Comparison of ENCODE assay signal across 1 cellular context in the genomic region with DNA sequence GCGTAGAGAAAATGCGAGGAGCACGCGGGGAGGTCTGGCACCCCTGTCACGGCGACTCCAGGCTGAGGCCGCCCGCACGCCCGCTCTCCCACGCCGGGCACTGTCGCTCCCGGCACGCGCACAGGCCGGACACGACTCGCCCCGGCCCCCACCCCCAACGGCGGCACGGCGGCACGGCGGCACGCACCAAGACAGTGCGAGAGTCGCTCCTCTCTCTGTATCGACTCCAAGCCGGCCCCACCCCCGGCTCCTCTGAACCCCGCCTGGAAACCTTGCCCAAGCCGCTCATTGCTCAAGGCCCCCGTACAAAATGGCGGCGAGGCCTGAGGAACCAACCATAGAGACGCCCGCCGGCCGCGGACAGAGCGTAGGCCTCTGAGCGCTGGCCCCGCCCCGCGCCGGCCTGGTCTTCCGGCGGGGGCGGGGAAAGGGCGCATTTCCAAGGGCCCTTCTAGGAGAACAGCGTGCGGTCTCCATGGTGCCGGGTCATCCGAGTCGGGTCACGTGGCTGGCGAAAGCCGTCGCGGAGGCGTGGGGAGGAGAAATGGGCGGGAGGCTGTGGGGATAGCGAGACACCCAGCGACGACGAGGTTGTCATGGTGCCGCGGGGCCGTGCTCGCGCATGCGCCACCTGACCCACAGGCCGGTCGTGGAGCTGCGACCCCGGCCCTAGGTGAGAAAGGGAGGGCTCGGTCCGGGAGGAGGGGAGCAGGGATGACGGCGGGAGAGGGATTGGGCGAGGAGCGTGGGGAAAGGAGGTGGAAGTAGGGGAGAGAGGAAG.
TF ChIP-seq lines count a peak whose summit lies in the region.

A gene with protein sequence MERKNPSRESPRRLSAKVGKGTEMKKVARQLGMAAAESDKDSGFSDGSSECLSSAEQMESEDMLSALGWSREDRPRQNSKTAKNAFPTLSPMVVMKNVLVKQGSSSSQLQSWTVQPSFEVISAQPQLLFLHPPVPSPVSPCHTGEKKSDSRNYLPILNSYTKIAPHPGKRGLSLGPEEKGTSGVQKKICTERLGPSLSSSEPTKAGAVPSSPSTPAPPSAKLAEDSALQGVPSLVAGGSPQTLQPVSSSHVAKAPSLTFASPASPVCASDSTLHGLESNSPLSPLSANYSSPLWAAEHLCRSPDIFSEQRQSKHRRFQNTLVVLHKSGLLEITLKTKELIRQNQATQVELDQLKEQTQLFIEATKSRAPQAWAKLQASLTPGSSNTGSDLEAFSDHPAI (plus strand): TSS at position 570 of the 781 bp plus-strand sequence. CDS start 7,451 bp downstream, outside the sequence.

TF ChIP-seq in K562, 482 proteins besides CTCF, POLR2A, EP300 and RAD21 (continued from another document and continues in another):
- TF ChIP-seq, protein P1, sequence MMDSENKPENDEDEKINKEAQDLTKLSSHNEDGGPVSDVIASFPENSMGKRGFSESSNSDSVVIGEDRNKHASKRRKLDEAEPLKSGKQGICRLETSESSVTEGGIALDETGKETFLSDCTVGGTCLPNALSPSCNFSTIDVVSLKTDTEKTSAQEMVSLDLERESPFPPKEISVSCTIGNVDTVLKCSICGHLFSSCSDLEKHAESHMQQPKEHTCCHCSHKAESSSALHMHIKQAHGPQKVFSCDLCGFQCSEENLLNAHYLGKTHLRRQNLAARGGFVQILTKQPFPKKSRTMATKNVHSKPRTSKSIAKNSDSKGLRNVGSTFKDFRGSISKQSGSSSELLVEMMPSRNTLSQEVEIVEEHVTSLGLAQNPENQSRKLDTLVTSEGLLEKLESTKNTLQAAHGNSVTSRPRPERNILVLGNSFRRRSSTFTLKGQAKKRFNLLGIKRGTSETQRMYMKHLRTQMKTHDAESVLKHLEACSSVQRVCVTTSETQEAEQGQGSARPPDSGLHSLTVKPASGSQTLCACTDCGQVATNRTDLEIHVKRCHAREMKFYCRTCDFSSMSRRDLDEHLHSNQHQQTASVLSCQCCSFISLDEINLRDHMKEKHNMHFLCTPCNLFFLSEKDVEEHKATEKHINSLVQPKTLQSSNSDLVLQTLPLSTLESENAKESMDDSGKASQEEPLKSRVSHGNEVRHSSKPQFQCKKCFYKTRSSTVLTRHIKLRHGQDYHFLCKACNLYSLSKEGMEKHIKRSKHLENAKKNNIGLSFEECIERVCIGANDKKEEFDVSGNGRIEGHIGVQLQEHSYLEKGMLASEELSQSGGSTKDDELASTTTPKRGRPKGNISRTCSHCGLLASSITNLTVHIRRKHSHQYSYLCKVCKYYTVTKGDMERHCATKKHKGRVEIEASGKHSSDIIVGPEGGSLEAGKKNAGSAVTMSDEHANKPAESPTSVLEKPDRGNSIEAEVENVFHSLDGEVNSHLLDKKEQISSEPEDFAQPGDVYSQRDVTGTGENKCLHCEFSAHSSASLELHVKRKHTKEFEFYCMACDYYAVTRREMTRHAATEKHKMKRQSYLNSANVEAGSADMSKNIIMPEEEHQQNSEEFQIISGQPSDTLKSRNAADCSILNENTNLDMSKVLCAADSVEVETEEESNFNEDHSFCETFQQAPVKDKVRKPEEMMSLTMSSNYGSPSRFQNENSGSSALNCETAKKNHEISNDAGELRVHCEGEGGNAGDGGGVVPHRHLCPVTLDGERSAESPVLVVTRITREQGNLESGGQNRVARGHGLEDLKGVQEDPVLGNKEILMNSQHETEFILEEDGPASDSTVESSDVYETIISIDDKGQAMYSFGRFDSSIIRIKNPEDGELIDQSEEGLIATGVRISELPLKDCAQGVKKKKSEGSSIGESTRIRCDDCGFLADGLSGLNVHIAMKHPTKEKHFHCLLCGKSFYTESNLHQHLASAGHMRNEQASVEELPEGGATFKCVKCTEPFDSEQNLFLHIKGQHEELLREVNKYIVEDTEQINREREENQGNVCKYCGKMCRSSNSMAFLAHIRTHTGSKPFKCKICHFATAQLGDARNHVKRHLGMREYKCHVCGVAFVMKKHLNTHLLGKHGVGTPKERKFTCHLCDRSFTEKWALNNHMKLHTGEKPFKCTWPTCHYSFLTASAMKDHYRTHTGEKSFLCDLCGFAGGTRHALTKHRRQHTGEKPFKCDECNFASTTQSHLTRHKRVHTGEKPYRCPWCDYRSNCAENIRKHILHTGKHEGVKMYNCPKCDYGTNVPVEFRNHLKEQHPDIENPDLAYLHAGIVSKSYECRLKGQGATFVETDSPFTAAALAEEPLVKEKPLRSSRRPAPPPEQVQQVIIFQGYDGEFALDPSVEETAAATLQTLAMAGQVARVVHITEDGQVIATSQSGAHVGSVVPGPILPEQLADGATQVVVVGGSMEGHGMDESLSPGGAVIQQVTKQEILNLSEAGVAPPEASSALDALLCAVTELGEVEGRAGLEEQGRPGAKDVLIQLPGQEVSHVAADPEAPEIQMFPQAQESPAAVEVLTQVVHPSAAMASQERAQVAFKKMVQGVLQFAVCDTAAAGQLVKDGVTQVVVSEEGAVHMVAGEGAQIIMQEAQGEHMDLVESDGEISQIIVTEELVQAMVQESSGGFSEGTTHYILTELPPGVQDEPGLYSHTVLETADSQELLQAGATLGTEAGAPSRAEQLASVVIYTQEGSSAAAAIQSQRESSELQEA (IDR thresholded peaks at IDR 0.05; ENCODE audit: low read depth), result 0 out of 2 replicates have a peak, but pooled peaks have one; percentile 63
- no peak for TF ChIP-seq NCOA4 (IDR thresholded peaks at IDR 0.05; ENCODE audit: partially characterized antibody)
- TF ChIP-seq TFAM (CRISPR knock-in tag; conservative IDR thresholded peaks at IDR 0.05), result no peak
- TF ChIP-seq, protein P2, sequence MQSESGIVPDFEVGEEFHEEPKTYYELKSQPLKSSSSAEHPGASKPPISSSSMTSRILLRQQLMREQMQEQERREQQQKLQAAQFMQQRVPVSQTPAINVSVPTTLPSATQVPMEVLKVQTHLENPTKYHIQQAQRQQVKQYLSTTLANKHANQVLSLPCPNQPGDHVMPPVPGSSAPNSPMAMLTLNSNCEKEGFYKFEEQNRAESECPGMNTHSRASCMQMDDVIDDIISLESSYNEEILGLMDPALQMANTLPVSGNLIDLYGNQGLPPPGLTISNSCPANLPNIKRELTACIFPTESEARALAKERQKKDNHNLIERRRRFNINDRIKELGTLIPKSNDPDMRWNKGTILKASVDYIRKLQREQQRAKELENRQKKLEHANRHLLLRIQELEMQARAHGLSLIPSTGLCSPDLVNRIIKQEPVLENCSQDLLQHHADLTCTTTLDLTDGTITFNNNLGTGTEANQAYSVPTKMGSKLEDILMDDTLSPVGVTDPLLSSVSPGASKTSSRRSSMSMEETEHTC (IDR thresholded peaks at IDR 0.05), result 0 out of 2 replicates have a peak, but pooled peaks have one; percentile 15
- TF ChIP-seq ZNF75A (CRISPR knock-in tag; IDR thresholded peaks at IDR 0.05), result no peak
- peak; percentile 80 for TF ChIP-seq HMGN3 (IDR thresholded peaks at IDR 0.05; ENCODE audit: borderline replicate concordance, extremely low read depth, insufficient read length, low read depth, low read length)
- peak; percentile 73; the same call in 1 of the 2 replicates for TF ChIP-seq OTX1 (CRISPR knock-in tag; IDR thresholded peaks at IDR 0.05)
- peak; percentile 95 for TF ChIP-seq RAD51 (IDR thresholded peaks at IDR 0.05; ENCODE audit: borderline replicate concordance, low read depth)
- TF ChIP-seq, protein P3, sequence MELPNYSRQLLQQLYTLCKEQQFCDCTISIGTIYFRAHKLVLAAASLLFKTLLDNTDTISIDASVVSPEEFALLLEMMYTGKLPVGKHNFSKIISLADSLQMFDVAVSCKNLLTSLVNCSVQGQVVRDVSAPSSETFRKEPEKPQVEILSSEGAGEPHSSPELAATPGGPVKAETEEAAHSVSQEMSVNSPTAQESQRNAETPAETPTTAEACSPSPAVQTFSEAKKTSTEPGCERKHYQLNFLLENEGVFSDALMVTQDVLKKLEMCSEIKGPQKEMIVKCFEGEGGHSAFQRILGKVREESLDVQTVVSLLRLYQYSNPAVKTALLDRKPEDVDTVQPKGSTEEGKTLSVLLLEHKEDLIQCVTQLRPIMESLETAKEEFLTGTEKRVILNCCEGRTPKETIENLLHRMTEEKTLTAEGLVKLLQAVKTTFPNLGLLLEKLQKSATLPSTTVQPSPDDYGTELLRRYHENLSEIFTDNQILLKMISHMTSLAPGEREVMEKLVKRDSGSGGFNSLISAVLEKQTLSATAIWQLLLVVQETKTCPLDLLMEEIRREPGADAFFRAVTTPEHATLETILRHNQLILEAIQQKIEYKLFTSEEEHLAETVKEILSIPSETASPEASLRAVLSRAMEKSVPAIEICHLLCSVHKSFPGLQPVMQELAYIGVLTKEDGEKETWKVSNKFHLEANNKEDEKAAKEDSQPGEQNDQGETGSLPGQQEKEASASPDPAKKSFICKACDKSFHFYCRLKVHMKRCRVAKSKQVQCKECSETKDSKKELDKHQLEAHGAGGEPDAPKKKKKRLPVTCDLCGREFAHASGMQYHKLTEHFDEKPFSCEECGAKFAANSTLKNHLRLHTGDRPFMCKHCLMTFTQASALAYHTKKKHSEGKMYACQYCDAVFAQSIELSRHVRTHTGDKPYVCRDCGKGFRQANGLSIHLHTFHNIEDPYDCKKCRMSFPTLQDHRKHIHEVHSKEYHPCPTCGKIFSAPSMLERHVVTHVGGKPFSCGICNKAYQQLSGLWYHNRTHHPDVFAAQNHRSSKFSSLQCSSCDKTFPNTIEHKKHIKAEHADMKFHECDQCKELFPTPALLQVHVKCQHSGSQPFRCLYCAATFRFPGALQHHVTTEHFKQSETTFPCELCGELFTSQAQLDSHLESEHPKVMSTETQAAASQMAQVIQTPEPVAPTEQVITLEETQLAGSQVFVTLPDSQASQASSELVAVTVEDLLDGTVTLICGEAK (IDR thresholded peaks at IDR 0.05), result peak; percentile 83
- TF ChIP-seq, protein P3 (CRISPR knock-in tag; IDR thresholded peaks at IDR 0.05), result no peak
- peak; percentile 37; the same call in 1 of the 2 replicates for TF ChIP-seq NCOR1 (IDR thresholded peaks at IDR 0.05)
- TF ChIP-seq TRIM24 (IDR thresholded peaks at IDR 0.05), result no peak
- TF ChIP-seq, protein P4, sequence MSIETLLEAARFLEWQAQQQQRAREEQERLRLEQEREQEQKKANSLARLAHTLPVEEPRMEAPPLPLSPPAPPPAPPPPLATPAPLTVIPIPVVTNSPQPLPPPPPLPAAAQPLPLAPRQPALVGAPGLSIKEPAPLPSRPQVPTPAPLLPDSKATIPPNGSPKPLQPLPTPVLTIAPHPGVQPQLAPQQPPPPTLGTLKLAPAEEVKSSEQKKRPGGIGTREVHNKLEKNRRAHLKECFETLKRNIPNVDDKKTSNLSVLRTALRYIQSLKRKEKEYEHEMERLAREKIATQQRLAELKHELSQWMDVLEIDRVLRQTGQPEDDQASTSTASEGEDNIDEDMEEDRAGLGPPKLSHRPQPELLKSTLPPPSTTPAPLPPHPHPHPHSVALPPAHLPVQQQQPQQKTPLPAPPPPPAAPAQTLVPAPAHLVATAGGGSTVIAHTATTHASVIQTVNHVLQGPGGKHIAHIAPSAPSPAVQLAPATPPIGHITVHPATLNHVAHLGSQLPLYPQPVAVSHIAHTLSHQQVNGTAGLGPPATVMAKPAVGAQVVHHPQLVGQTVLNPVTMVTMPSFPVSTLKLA (conservative IDR thresholded peaks at IDR 0.05), result peak; percentile 85 to 91
- TF ChIP-seq C11orf30 (IDR thresholded peaks at IDR 0.05; ENCODE audit: low read depth), result peak; percentile 16; the same call in 1 of the 2 replicates
- no peak for TF ChIP-seq STAT5B (CRISPR knock-in tag; IDR thresholded peaks at IDR 0.05)
- no peak for TF ChIP-seq HDAC8 (tag; IDR thresholded peaks at IDR 0.05)
- TF ChIP-seq L3MBTL2 (IDR thresholded peaks at IDR 0.05), result peak; percentile 91
- TF ChIP-seq FOXA3 (CRISPR knock-in tag; conservative IDR thresholded peaks at IDR 0.05 in 1 of 2, IDR thresholded peaks at IDR 0.05 in 1 of 2), result peak in 1 of 2 experiments; percentile 69; a peak in 1 of 4 replicates
- TF ChIP-seq, protein P5, sequence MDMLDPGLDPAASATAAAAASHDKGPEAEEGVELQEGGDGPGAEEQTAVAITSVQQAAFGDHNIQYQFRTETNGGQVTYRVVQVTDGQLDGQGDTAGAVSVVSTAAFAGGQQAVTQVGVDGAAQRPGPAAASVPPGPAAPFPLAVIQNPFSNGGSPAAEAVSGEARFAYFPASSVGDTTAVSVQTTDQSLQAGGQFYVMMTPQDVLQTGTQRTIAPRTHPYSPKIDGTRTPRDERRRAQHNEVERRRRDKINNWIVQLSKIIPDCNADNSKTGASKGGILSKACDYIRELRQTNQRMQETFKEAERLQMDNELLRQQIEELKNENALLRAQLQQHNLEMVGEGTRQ (CRISPR knock-in tag; IDR thresholded peaks at IDR 0.05), result peak; percentile 97
- TF ChIP-seq NR4A1 (CRISPR knock-in tag; IDR thresholded peaks at IDR 0.05), result no peak
- TF ChIP-seq NR4A1 (tag; IDR thresholded peaks at IDR 0.05), result peak; percentile 70; the same call in 1 of the 2 replicates
- no peak for TF ChIP-seq ZBTB1 (CRISPR knock-in tag; IDR thresholded peaks at IDR 0.05; ENCODE audit: borderline replicate concordance, low read depth)
- TF ChIP-seq, protein P6, sequence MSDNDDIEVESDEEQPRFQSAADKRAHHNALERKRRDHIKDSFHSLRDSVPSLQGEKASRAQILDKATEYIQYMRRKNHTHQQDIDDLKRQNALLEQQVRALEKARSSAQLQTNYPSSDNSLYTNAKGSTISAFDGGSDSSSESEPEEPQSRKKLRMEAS (CRISPR knock-in tag; IDR thresholded peaks at IDR 0.05), result peak; percentile 86
- TF ChIP-seq GTF2E2 (tag; IDR thresholded peaks at IDR 0.05), result 0 out of 2 replicates have a peak, but pooled peaks have one; percentile 40
- no peak for TF ChIP-seq CCAR2 (IDR thresholded peaks at IDR 0.05; ENCODE audit: low read depth, low read length)
- TF ChIP-seq HNRNPK (IDR thresholded peaks at IDR 0.05; ENCODE audit: low read depth, low read length, poor library complexity, severe bottlenecking), result no peak
- TF ChIP-seq NELFE (IDR thresholded peaks at IDR 0.05; ENCODE audit: insufficient read depth, insufficient read length), result no peak
- no peak for TF ChIP-seq SIRT6 (IDR thresholded peaks at IDR 0.05; ENCODE audit: low read depth, low read length)
- TF ChIP-seq JUN (IDR thresholded peaks at IDR 0.05; ENCODE audit: borderline replicate concordance, low read depth, low read length), result peak; percentile 19; the same call in 1 of the 2 replicates
- 0 out of 2 replicates have a peak, but pooled peaks have one; percentile 64 for TF ChIP-seq JUN (CRISPR knock-in tag; IDR thresholded peaks at IDR 0.05; ENCODE audit: borderline replicate concordance)
